ENCODE assay signal across 8 cellular contexts in genomic region chr7:120950539-120951308, GRCh38. TPM values are rescaled to one million over a fixed set of nuclear protein-coding genes. Genes with fewer than 3 reads are reported as not detected.
DNase-seq lines count a peak whose midpoint lies in the region; ATAC-seq, FAIRE-seq and TF ChIP-seq lines count a peak whose summit lies in the region.

TSS of gene ING3 (plus strand) at chr7:120950777. CDS start at chr7:120950897, 120 bp downstream.

- no peaks in the 10 kb centered on the region for H3K9me3 Mint-ChIP-seq in astrocyte (ENCODE audit: unreplicated experiment)

- peak within 1 kb of the TSS; percentile 95 for H3K9ac ChIP-seq in astrocyte (ENCODE audit: low read length)

- peak; percentile 97 for ATAC-seq in GM18505 (IDR thresholded peaks at IDR 0.05; ENCODE audit: unreplicated experiment)
- ATAC-seq in HG02973 (IDR thresholded peaks at IDR 0.05; ENCODE audit: unreplicated experiment): peak; percentile 95
- peak; percentile 99 for ATAC-seq in right cardiac atrium

- intact Hi-C loops in right cardiac atrium (cut with DNase I): loop anchor here in 1 of 4 donors (5.0 kb wide), 1 partner anchor 93 kb away; the partner anchor contains the start of gene TSPAN12
- intact Hi-C loops in uterus (cut with DNase I; ENCODE audit: low total_unique reads): no loop called here

- H3K4me1 ChIP-seq in astrocyte (ENCODE audit: insufficient read depth, low read length): peaks cover 6% of the 10 kb centered on the region
- peaks cover 2% of the 10 kb centered on the region for H3K4me1 ChIP-seq in right cardiac atrium (ENCODE audit: control insufficient read depth, insufficient read depth, low read length)
- H3K4me1 ChIP-seq in uterus: peaks cover 0 to 7% of the 10 kb centered on the region in 2 donors

- peaks cover 23% of the 10 kb centered on the region for H3K79me2 ChIP-seq in astrocyte (ENCODE audit: insufficient read depth, low read length)

- H3K4me3 Mint-ChIP-seq in astrocyte (ENCODE audit: unreplicated experiment): peak within 1 kb of the TSS; percentile 89

- peaks cover 11% of the 10 kb centered on the region for H4K20me1 ChIP-seq in astrocyte (ENCODE audit: insufficient read depth, low read length)

- H3K4me2 ChIP-seq in astrocyte (ENCODE audit: low read length): peak within 1 kb of the TSS; percentile 89

- TF ChIP-seq CTCF in astrocyte (IDR thresholded peaks at IDR 0.05; ENCODE audit: insufficient read depth, low read depth, low read length) (no peak), uterus (IDR thresholded peaks at IDR 0.05) (no peak)

- H3K9me3 ChIP-seq in astrocyte (ENCODE audit: insufficient read depth, low read depth, low read length) (no peaks in the 10 kb centered on the region), right cardiac atrium (ENCODE audit: control insufficient read depth, low read length) (no peaks in the 10 kb centered on the region), uterus (no peaks in the 10 kb centered on the region)

- H3K27ac ChIP-seq in astrocyte (ENCODE audit: low read depth, low read length) (peak within 1 kb of the TSS; percentile 98), right cardiac atrium (ENCODE audit: low read length) (peak within 1 kb of the TSS; percentile 100), uterus (peak within 1 kb of the TSS; percentile 97 to 98)

- no peaks in the 10 kb centered on the region for H3K27me3 Mint-ChIP-seq in astrocyte (ENCODE audit: low read depth, unreplicated experiment)

- H3K36me3 ChIP-seq in astrocyte (ENCODE audit: insufficient read depth, low read length): peaks cover 11% of the 10 kb centered on the region
- no peaks in the 10 kb centered on the region for H3K36me3 ChIP-seq in uterus

- no peaks in the 10 kb centered on the region for H3K36me3 Mint-ChIP-seq in astrocyte (ENCODE audit: low read depth, unreplicated experiment)

- H3K27me3 ChIP-seq in astrocyte (ENCODE audit: insufficient read depth, low read length) (peaks cover 3% of the 10 kb centered on the region), right cardiac atrium (ENCODE audit: control insufficient read depth, insufficient read depth) (no peaks in the 10 kb centered on the region), uterus (no peaks in the 10 kb centered on the region)

- peak within 1 kb of the TSS; percentile 85 for H3K4me3 ChIP-seq in astrocyte (ENCODE audit: insufficient read depth, low read depth, low read length)
- peak within 1 kb of the TSS; percentile 99 for H3K4me3 ChIP-seq in right cardiac atrium (ENCODE audit: low read length)
- H3K4me3 ChIP-seq in uterus: peak within 1 kb of the TSS; percentile 74 to 76

- peak within 1 kb of the TSS; percentile 78 for H2AFZ ChIP-seq in astrocyte (ENCODE audit: low read depth, low read length)

- peak; percentile 99 for DNase-seq in NCI-H2029 (lab: John Stamatoyannopoulos, UW)
- DNase-seq in T-helper 22 cell (ENCODE audit: low read depth): peak; percentile 96
- peak; percentile 89 for DNase-seq in astrocyte (ENCODE audit: low read depth)
- DNase-seq in right cardiac atrium: peak; percentile 96 to 98 (median 98)
- DNase-seq in pulmonary artery endothelial cell (ENCODE audit: low read depth, low spot score): peak; percentile 93
- DNase-seq in uterus: peak; percentile 96 to 98

- TF ChIP-seq POLR2A in GM18505 (IDR thresholded peaks at IDR 0.05; ENCODE audit: borderline replicate concordance, extremely low read depth, insufficient read depth, insufficient read length): peak; percentile 82
- TF ChIP-seq POLR2A in uterus (IDR thresholded peaks at IDR 0.05): peak; percentile 27 to 43

- H3K27ac Mint-ChIP-seq in astrocyte (ENCODE audit: unreplicated experiment): peak within 1 kb of the TSS; percentile 96

- no peak for FAIRE-seq in astrocyte (lab: Jason Lieb, UNC)

- peaks cover 4% of the 10 kb centered on the region for H3K4me1 Mint-ChIP-seq in astrocyte (ENCODE audit: low read depth, unreplicated experiment)

- WGBS in right cardiac atrium: under 1% methylated on average over 71 of the region's 71 CpGs

RNA-seq across cellular contexts. Expression of gene ING3, which starts in this region (rescaled TPM):
- total RNA-seq in astrocyte: 6.5 and 8.6 TPM in 2 replicates
- total RNA-seq in right cardiac atrium: 10 to 100 TPM; 14.7 to 16.7 (median 15.7) TPM
- polyA plus RNA-seq in right cardiac atrium: 9.7 TPM
- 23.1 and 24.8 TPM in 2 replicates for total RNA-seq in pulmonary artery endothelial cell
- 10 to 100 TPM; 16.4 to 37.7 (median 21.3) TPM for total RNA-seq in uterus

Comparison
In these comparisons a context has a peak if more than half of its experiments do, and no peak if none do; other contexts are left out.
1. Peak in every context shown above with its lines: DNase-seq, ATAC-seq, H3K4me3 ChIP-seq and H3K27ac ChIP-seq.